1 cellular context compared by ENCODE assay signal in the genomic region with DNA sequence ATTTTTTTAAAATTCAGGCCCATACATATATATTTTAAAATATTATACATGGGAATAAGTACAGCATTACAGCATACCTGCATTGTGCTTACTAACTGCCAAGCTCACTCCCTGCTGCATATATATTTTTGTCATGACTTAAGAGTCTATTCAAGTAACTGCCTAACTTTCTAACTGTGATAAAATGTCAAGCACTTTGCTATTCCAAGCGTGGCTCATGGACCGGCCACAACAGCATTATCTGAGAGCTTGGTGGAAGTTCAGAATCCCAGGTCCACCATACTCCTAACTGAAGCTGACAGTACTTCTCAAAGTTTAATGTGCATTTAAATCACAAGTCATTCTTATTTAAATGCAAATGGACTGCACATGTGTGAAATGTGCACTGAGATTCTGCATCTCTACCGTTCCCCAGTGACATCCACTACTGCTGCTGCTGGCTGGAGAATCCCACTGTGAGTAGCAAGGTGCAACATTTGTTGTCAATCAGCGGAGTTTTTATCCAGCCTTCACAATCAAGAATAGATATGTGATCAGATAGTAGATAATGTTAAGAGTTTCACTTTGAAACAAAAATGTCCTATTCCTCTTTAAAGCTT.
TF ChIP-seq lines count a peak whose summit lies in the region.

No MANE protein-coding gene starts in this region.

TF ChIP-seq in GM23338, 12 proteins besides CTCF, POLR2A, EP300 and RAD21 (continued from another document):
- TF ChIP-seq, protein P1, sequence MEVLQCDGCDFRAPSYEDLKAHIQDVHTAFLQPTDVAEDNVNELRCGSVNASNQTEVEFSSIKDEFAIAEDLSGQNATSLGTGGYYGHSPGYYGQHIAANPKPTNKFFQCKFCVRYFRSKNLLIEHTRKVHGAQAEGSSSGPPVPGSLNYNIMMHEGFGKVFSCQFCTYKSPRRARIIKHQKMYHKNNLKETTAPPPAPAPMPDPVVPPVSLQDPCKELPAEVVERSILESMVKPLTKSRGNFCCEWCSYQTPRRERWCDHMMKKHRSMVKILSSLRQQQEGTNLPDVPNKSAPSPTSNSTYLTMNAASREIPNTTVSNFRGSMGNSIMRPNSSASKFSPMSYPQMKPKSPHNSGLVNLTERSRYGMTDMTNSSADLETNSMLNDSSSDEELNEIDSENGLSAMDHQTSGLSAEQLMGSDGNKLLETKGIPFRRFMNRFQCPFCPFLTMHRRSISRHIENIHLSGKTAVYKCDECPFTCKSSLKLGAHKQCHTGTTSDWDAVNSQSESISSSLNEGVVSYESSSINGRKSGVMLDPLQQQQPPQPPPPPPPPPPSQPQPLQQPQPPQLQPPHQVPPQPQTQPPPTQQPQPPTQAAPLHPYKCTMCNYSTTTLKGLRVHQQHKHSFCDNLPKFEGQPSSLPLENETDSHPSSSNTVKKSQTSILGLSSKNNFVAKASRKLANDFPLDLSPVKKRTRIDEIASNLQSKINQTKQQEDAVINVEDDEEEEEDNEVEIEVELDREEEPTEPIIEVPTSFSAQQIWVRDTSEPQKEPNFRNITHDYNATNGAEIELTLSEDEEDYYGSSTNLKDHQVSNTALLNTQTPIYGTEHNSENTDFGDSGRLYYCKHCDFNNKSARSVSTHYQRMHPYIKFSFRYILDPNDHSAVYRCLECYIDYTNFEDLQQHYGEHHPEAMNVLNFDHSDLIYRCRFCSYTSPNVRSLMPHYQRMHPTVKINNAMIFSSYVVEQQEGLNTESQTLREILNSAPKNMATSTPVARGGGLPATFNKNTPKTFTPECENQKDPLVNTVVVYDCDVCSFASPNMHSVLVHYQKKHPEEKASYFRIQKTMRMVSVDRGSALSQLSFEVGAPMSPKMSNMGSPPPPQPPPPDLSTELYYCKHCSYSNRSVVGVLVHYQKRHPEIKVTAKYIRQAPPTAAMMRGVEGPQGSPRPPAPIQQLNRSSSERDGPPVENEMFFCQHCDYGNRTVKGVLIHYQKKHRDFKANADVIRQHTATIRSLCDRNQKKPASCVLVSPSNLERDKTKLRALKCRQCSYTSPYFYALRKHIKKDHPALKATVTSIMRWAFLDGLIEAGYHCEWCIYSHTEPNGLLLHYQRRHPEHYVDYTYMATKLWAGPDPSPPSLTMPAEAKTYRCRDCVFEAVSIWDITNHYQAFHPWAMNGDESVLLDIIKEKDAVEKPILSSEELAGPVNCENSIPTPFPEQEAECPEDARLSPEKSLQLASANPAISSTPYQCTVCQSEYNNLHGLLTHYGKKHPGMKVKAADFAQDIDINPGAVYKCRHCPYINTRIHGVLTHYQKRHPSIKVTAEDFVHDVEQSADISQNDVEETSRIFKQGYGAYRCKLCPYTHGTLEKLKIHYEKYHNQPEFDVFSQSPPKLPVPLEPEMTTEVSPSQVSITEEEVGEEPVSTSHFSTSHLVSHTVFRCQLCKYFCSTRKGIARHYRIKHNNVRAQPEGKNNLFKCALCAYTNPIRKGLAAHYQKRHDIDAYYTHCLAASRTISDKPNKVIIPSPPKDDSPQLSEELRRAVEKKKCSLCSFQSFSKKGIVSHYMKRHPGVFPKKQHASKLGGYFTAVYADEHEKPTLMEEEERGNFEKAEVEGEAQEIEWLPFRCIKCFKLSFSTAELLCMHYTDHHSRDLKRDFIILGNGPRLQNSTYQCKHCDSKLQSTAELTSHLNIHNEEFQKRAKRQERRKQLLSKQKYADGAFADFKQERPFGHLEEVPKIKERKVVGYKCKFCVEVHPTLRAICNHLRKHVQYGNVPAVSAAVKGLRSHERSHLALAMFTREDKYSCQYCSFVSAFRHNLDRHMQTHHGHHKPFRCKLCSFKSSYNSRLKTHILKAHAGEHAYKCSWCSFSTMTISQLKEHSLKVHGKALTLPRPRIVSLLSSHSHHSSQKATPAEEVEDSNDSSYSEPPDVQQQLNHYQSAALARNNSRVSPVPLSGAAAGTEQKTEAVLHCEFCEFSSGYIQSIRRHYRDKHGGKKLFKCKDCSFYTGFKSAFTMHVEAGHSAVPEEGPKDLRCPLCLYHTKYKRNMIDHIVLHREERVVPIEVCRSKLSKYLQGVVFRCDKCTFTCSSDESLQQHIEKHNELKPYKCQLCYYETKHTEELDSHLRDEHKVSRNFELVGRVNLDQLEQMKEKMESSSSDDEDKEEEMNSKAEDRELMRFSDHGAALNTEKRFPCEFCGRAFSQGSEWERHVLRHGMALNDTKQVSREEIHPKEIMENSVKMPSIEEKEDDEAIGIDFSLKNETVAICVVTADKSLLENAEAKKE (CRISPR knock-in tag; IDR thresholded peaks at IDR 0.05) = no peak
- TF ChIP-seq ETS1 (IDR thresholded peaks at IDR 0.05) (no peak), NANOG (IDR thresholded peaks at IDR 0.05; ENCODE audit: borderline replicate concordance) (no peak), JUNB (IDR thresholded peaks at IDR 0.05; ENCODE audit: unreplicated experiment) (no peak), EZH2 (IDR thresholded peaks at IDR 0.05; ENCODE audit: low read depth, unreplicated experiment) (no peak), CREB1 (CRISPR knock-in tag; IDR thresholded peaks at IDR 0.05; ENCODE audit: low read depth) (no peak), ZNF114 (CRISPR knock-in tag; IDR thresholded peaks at IDR 0.05) (no peak)
TF ChIP-seq in GM23338: peak in this region for 0.
